In the genomic region with DNA sequence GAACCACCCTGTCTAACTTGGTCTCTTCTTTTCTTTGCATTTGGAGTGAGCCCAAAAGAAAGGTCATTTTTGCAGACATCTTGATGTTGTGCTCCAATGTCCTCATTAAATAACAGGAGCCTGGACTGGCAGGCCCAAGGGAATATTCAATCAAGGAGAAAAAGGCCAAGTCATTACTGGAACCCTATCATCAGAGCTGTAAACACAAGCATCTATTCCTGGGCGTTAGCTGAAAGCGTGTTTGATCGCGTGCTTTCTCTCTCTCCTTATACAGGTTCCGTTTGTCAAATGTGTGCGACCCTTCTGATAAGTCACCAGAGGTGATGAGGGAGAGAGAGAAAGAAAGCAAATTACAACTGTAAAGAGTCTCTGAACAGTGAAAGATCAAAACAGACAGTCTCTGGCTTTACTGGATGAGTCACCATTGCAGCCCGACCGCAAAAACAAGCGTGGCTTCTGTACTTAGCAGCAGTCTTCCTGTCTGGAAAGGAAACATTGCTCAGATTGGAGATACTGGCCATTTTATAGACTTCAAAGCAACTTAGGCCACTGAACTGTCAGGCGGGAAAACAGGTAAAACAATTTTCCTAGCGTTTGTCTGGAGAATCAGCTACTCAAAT, we compare ENCODE assay signal across 9 cellular contexts. TPM values are rescaled to one million over a fixed set of nuclear protein-coding genes. Genes with fewer than 3 reads are reported as not detected.
A peak's percentile ranks its signal among the peaks of the same experiment; 100 is the strongest.
DNase-seq lines count a peak whose midpoint lies in the region; ATAC-seq and TF ChIP-seq lines count a peak whose summit lies in the region.
"Had no signal": no experiment of that assay in that cellular context is flagged by ENCODE, and none has a peak within 500 bp of the region (broad histone marks: within the 10 kb centered on the region; RNA-seq: fewer than 3 reads in every experiment).

No MANE protein-coding gene starts in this region.

- peak overlapping the region; percentile 79 for H3K4me3 Mint-ChIP-seq in T-helper 2 cell treated with Interferon-gamma antibody and Interleukin-4, amounts not matched to agents 5 μg/mL and 100 μg/mL, for 36 hours

- peak overlapping the region; percentile 96 for H3K27ac Mint-ChIP-seq in T-helper 2 cell treated with Interferon-gamma antibody and Interleukin-4, amounts not matched to agents 5 μg/mL and 100 μg/mL, for 36 hours

- no peak for TF ChIP-seq CTCF in astrocyte of the cerebellum (IDR thresholded peaks at IDR 0.05; ENCODE audit: low read depth, low read length, missing control alignments)

- no peaks in the 10 kb centered on the region for H3K27me3 Mint-ChIP-seq in T-helper 2 cell treated with Interferon-gamma antibody and Interleukin-4, amounts not matched to agents 5 μg/mL and 100 μg/mL, for 36 hours (ENCODE audit: low read depth)

- peaks cover 11% of the 10 kb centered on the region for H3K9me3 Mint-ChIP-seq in T-helper 2 cell treated with Interferon-gamma antibody and Interleukin-4, amounts not matched to agents 5 μg/mL and 100 μg/mL, for 36 hours

- H3K4me1 Mint-ChIP-seq in T-helper 2 cell treated with Interferon-gamma antibody and Interleukin-4, amounts not matched to agents 5 μg/mL and 100 μg/mL, for 36 hours (ENCODE audit: low read depth) = peaks cover 37% of the 10 kb centered on the region

- peaks cover 22% of the 10 kb centered on the region for H3K36me3 Mint-ChIP-seq in T-helper 2 cell treated with Interferon-gamma antibody and Interleukin-4, amounts not matched to agents 5 μg/mL and 100 μg/mL, for 36 hours (ENCODE audit: low read depth)

- in situ Hi-C loops in astrocyte of the cerebellum (cut with HindIII; ENCODE audit: low sequenced_read_pairs) = no loop called here

- H3K4me3 ChIP-seq in astrocyte of the cerebellum (ENCODE audit: low read depth, low read length) = no peak overlapping the region
- H3K4me3 ChIP-seq: cardiac muscle cell had no signal

- DNase-seq in T-helper 2 cell treated with Interferon-gamma antibody and Interleukin-4, amounts not matched to agents 5 μg/mL and 100 μg/mL, for 36 hours (ENCODE audit: low spot score) = peak; percentile 81
- DNase-seq in astrocyte of the cerebellum (ENCODE audit: low read depth) = peak; percentile 75
- DNase-seq in lung microvascular endothelial cell (ENCODE audit: low read depth in 2 of 2) = peak; percentile 52 to 95
- DNase-seq in stimulated activated CD8-positive, alpha-beta memory T cell treated with anti-CD3 and anti-CD28 coated beads, Interleukin-4, amount 100 ng/mL, for 4 hours (ENCODE audit: low read depth in 2 of 2, low spot score in 1 of 2) = peak; percentile 40 to 75
- no peak for DNase-seq in SK-N-DZ (ENCODE audit: low spot score)
- DNase-seq in ecto neural progenitor cell (ENCODE audit: low spot score) = no peak

- peak; percentile 81 for ATAC-seq in GM18861 (IDR thresholded peaks at IDR 0.05; ENCODE audit: unreplicated experiment)
- peak; percentile 92 for ATAC-seq in HG03175 (IDR thresholded peaks at IDR 0.05; ENCODE audit: unreplicated experiment)

RNA-seq across cellular contexts. Expression of gene TPRG1, which starts 39.5 kb away (rescaled TPM):
- under 0.01 and 0.22 TPM in 2 replicates for total RNA-seq in lung microvascular endothelial cell
- 0.03 and 0.08 TPM in 2 replicates for polyA plus RNA-seq in SK-N-DZ (2014; cell fraction: cytosol; rRNA removed)
- 0.05 and 0.32 TPM in 2 replicates for polyA plus RNA-seq in SK-N-DZ (2014; cell fraction: nucleus; rRNA removed)

Comparison
In these comparisons a context has a peak if more than half of its experiments do, and no peak if none do; other contexts are left out.
1. DNase-seq: peak in T-helper 2 cell treated with Interferon-gamma antibody and Interleukin-4, amounts not matched to agents 5 μg/mL and 100 μg/mL, for 36 hours (single experiment), astrocyte of the cerebellum (single experiment), lung microvascular endothelial cell (2 of 2) and stimulated activated CD8-positive, alpha-beta memory T cell treated with anti-CD3 and anti-CD28 coated beads, Interleukin-4, amount 100 ng/mL, for 4 hours (2 of 2); none in SK-N-DZ (single experiment) and ecto neural progenitor cell (single experiment).